ENCODE assay signal across 14 cellular contexts in genomic region chr1:68814067-68814466, GRCh38.
"Had no signal": no experiment of that assay in that cellular context is flagged by ENCODE, and none has a peak within 500 bp of the region (broad histone marks: within the 10 kb centered on the region; RNA-seq: fewer than 3 reads in every experiment).

No MANE protein-coding gene starts in this region.

- H3K27ac ChIP-seq: dorsolateral prefrontal cortex, pancreas, right atrium auricular region, uterus had no signal

- H3K9me3 ChIP-seq: pancreas, right atrium auricular region, uterus had no signal

- DNase-seq: activated CD4-positive, alpha-beta memory T cell treated with anti-CD3 and anti-CD28 coated beads for 36 hours; activated CD4-positive, CD25-positive, alpha-beta regulatory T cell treated with anti-CD3 and anti-CD28 coated beads, Interleukin-2, amount 50 U/mL, for 72 hours; activated effector memory CD4-positive, alpha-beta T cell treated with anti-CD3 and anti-CD28 coated beads, Interleukin-2, amount 50 U/mL, for 16 hours; activated T-cell treated with anti-CD3 and anti-CD28 coated beads, Interleukin-2, amount 50 U/mL, for 4 hours; glutamatergic neuron; immature natural killer cell; mucosa of descending colon; pancreas; small intestine; uterus had no signal

- ATAC-seq: activated T-cell treated with anti-CD3 and anti-CD28 coated beads, Interleukin-2, amount 50 U/mL, for 4 hours; esophagus mucosa; left lobe of liver; mucosa of descending colon; pancreas had no signal

- H3K27me3 ChIP-seq: dorsolateral prefrontal cortex, pancreas, right atrium auricular region, uterus had no signal

- H3K4me1 ChIP-seq: pancreas, right atrium auricular region, uterus had no signal

- H3K36me3 ChIP-seq: pancreas, right atrium auricular region, uterus had no signal

- H3K4me3 ChIP-seq: dorsolateral prefrontal cortex, mucosa of descending colon, pancreas, right atrium auricular region, uterus had no signal
